ENCODE assay signal across 16 cellular contexts in genomic region chr15:84671211-84671610, GRCh38. TPM values are rescaled to one million over a fixed set of nuclear protein-coding genes. Genes with fewer than 3 reads are reported as not detected.
DNase-seq lines count a peak whose midpoint lies in the region; ATAC-seq and TF ChIP-seq lines count a peak whose summit lies in the region.
"Had no signal": no experiment of that assay in that cellular context is flagged by ENCODE, and none has a peak within 500 bp of the region (broad histone marks: within the 10 kb centered on the region; RNA-seq: fewer than 3 reads in every experiment).

No MANE protein-coding gene starts in this region.

- peaks cover 28% of the 10 kb centered on the region for H3K36me3 ChIP-seq in ACC112 (ENCODE audit: insufficient read depth, low read length)
- peaks cover 9% of the 10 kb centered on the region for H3K36me3 ChIP-seq in CD8-positive, alpha-beta T cell (ENCODE audit: insufficient read depth, low read length)
- H3K36me3 ChIP-seq in body of pancreas (replicated peaks in 1 of 2; ENCODE audit: insufficient read depth in 1 of 2, low read depth in 2 of 2), result peaks cover 0 to 12% of the 10 kb centered on the region in 2 donors

- peaks cover 28% of the 10 kb centered on the region for H3K4me1 ChIP-seq in ACC112 (ENCODE audit: control insufficient read depth, insufficient read depth, low read length, unreplicated experiment)
- H3K4me1 ChIP-seq in CD8-positive, alpha-beta T cell (ENCODE audit: insufficient read depth, low read length), result no peaks in the 10 kb centered on the region
- peaks cover 6% of the 10 kb centered on the region for H3K4me1 ChIP-seq in body of pancreas

- no peak for TF ChIP-seq POLR2A in body of pancreas (IDR thresholded peaks at IDR 0.05)

- no peaks in the 10 kb centered on the region for H3K9me3 Mint-ChIP-seq in CD8-positive, alpha-beta T cell
- no peaks in the 10 kb centered on the region for H3K9me3 Mint-ChIP-seq in activated naive CD8-positive, alpha-beta T cell treated with anti-CD3 and anti-CD28 coated beads, Interleukin-2, amount 50 U/mL, for 24 hours

- POLR2A ChIA-PET in CD8-positive, alpha-beta T cell (lab: Charles Lee), result no interaction called here

- H3K9me3 ChIP-seq in CD8-positive, alpha-beta T cell (ENCODE audit: low read length), result no peaks in the 10 kb centered on the region
- H3K9me3 ChIP-seq in body of pancreas, result no peaks in the 10 kb centered on the region
- H3K9me3 ChIP-seq: stomach had no signal

- H3K79me2 ChIP-seq in ACC112 (ENCODE audit: control insufficient read depth, insufficient read depth, low read length, unreplicated experiment), result peaks cover 8% of the 10 kb centered on the region

- intact Hi-C loops in CD8-positive, alpha-beta T cell (cut with DNase I, micrococcal nuclease), result no loop called here
- intact Hi-C loops in body of pancreas (cut with DNase I), result no loop called here

- no peak overlapping the region for H3K4me3 Mint-ChIP-seq in CD8-positive, alpha-beta T cell
- H3K4me3 Mint-ChIP-seq in activated naive CD8-positive, alpha-beta T cell treated with anti-CD3 and anti-CD28 coated beads, Interleukin-2, amount 50 U/mL, for 24 hours, result no peak overlapping the region
- H3K4me3 Mint-ChIP-seq: brain had no signal

- H3K36me3 Mint-ChIP-seq in CD8-positive, alpha-beta T cell, result peaks cover 63% of the 10 kb centered on the region
- peaks cover 34% of the 10 kb centered on the region for H3K36me3 Mint-ChIP-seq in activated naive CD8-positive, alpha-beta T cell treated with anti-CD3 and anti-CD28 coated beads, Interleukin-2, amount 50 U/mL, for 24 hours (ENCODE audit: low read depth)

- ATAC-seq in CD8-positive, alpha-beta T cell, result no peak
- no peak for ATAC-seq in activated naive CD8-positive, alpha-beta T cell treated with anti-CD3 and anti-CD28 coated beads, Interleukin-2, amount 50 U/mL, for 24 hours
- no peak for ATAC-seq in body of pancreas

- no peak for TF ChIP-seq CTCF in CD8-positive, alpha-beta T cell (IDR thresholded peaks at IDR 0.05)
- no peak for TF ChIP-seq CTCF in body of pancreas (IDR thresholded peaks at IDR 0.05)

- H3K27ac Mint-ChIP-seq in CD8-positive, alpha-beta T cell, result peak overlapping the region; percentile 43
- H3K27ac Mint-ChIP-seq in activated naive CD8-positive, alpha-beta T cell treated with anti-CD3 and anti-CD28 coated beads, Interleukin-2, amount 50 U/mL, for 24 hours, result peak overlapping the region; percentile 5
- H3K27ac Mint-ChIP-seq: brain had no signal

- no peaks in the 10 kb centered on the region for H3K27me3 Mint-ChIP-seq in CD8-positive, alpha-beta T cell (ENCODE audit: low read depth)
- no peaks in the 10 kb centered on the region for H3K27me3 Mint-ChIP-seq in activated naive CD8-positive, alpha-beta T cell treated with anti-CD3 and anti-CD28 coated beads, Interleukin-2, amount 50 U/mL, for 24 hours
- H3K27me3 Mint-ChIP-seq: brain had no signal

- H3K4me3 ChIP-seq in ACC112 (ENCODE audit: low read depth, low read length) (no peak overlapping the region), body of pancreas (no peak overlapping the region)
- no peak overlapping the region for H3K4me3 ChIP-seq in CD8-positive, alpha-beta T cell (ENCODE audit: low read depth, low read length)
- H3K4me3 ChIP-seq: stomach had no signal

- H3K27ac ChIP-seq in ACC112 (ENCODE audit: low read depth, low read length) (peak overlapping the region; percentile 69), body of pancreas (no peak overlapping the region)
- no peak overlapping the region for H3K27ac ChIP-seq in CD8-positive, alpha-beta T cell (ENCODE audit: low read depth, low read length)
- H3K27ac ChIP-seq: HL-60, stomach had no signal

- DNase-seq in CD8-positive, alpha-beta T cell, result no peak
- no peak for DNase-seq in activated naive CD8-positive, alpha-beta T cell treated with anti-CD3 and anti-CD28 coated beads, Interleukin-2, amount 50 U/mL, for 24 hours
- DNase-seq in glomerular visceral epithelial cell (ENCODE audit: extremely low spot score), result peak; percentile 49
- DNase-seq in cerebellum (ENCODE audit: low spot score), result no peak
- DNase-seq in ecto neural progenitor cell (ENCODE audit: low spot score), result no peak
- DNase-seq in body of pancreas, result no peak
- DNase-seq in NCI-H748 treated with DMSO at 0.1 percent for 48 hours (lab: John Stamatoyannopoulos, UW), result no peak
- DNase-seq: COR-L47; midbrain; NCI-H2171 treated with DMSO at 0.1 percent for 48 hours; posterior cingulate gyrus; stimulated activated CD4-positive, alpha-beta T cell treated with anti-CD3 and anti-CD28 coated beads, Interleukin-4, amount 100 ng/mL, for 24 hours; stomach had no signal

- H3K4me1 Mint-ChIP-seq in CD8-positive, alpha-beta T cell (ENCODE audit: low read depth), result peaks cover 2% of the 10 kb centered on the region
- peaks cover 32% of the 10 kb centered on the region for H3K4me1 Mint-ChIP-seq in activated naive CD8-positive, alpha-beta T cell treated with anti-CD3 and anti-CD28 coated beads, Interleukin-2, amount 50 U/mL, for 24 hours
- H3K4me1 Mint-ChIP-seq: brain had no signal

- H2AFZ ChIP-seq in ACC112 (ENCODE audit: low read length, unreplicated experiment), result no peak overlapping the region

- H3K27me3 ChIP-seq in ACC112 (ENCODE audit: insufficient read depth, low read length), result no peaks in the 10 kb centered on the region
- no peaks in the 10 kb centered on the region for H3K27me3 ChIP-seq in CD8-positive, alpha-beta T cell (ENCODE audit: insufficient read depth, low read length)
- H3K27me3 ChIP-seq in body of pancreas, result no peaks in the 10 kb centered on the region
- H3K27me3 ChIP-seq: stomach had no signal

- CTCF ChIA-PET in CD8-positive, alpha-beta T cell (lab: Charles Lee), result interaction anchor here (0.6 kb wide), 1 partner anchor 24 kb away, joined by 4 read pairs; no protein-coding TSS in a partner anchor

RNA-seq across cellular contexts. Expression of gene NMB, which starts 13.2 kb away (rescaled TPM):
- 1 to 10 TPM; 1.8 to 2.0 TPM for total RNA-seq in CD8-positive, alpha-beta T cell
- 2.3 TPM for total RNA-seq in cerebellum
- total RNA-seq in body of pancreas, result 1 to 10 TPM; 6.3 to 8.8 TPM

RNA-seq across cellular contexts. Expression of gene WDR73, which starts 17.1 kb away (rescaled TPM):
- 10 to 100 TPM; 21.1 to 22.3 TPM for total RNA-seq in CD8-positive, alpha-beta T cell
- total RNA-seq in cerebellum (34.4 TPM), body of pancreas (10 to 100 TPM; 21.1 to 25.4 TPM)

RNA-seq across cellular contexts. Expression of gene SEC11A, which starts 44.7 kb away (rescaled TPM):
- total RNA-seq in CD8-positive, alpha-beta T cell, result 10 to 100 TPM; 36.4 to 38.5 TPM
- total RNA-seq in cerebellum, result 66.4 TPM
- 10 to 100 TPM; 83.8 to 89.3 TPM for total RNA-seq in body of pancreas
